In the genomic region with DNA sequence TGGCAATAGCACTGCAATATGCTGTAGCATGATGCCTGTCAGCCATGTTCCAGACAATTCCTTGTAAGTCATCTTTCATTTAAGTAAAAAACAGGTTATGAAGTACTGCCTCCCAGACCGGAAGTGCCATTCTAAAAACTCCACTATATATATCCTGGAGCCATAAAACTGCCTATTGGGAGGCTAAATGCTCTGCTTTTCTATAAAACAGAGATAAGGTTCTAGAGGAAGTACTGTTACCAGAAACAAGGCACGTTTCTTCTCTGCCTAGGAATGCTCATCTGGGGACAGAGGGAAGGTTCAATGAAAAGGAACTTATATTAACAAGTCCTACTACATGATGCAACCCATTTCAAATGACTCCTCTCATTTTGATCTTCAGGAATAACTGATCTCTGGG, we compare ENCODE assay signal across 18 cellular contexts.
"Had no signal": no experiment of that assay in that cellular context is flagged by ENCODE, and none has a peak within 500 bp of the region (broad histone marks: within the 10 kb centered on the region; RNA-seq: fewer than 3 reads in every experiment).

No MANE protein-coding gene starts in this region.

- H3K27me3 ChIP-seq: dorsolateral prefrontal cortex, gastroesophageal sphincter, neutrophil, right lobe of liver, tibial artery, upper lobe of left lung, uterus had no signal

- H3K27ac ChIP-seq: coronary artery, dorsolateral prefrontal cortex, gastroesophageal sphincter, neutrophil, psoas muscle, right lobe of liver, tibial artery, upper lobe of left lung, uterus had no signal

- H3K36me3 ChIP-seq: neutrophil, right lobe of liver, uterus had no signal

- H3K4me3 ChIP-seq: coronary artery, dorsolateral prefrontal cortex, gastroesophageal sphincter, psoas muscle, right lobe of liver, tibial artery, upper lobe of left lung, uterus had no signal

- ATAC-seq: esophagus mucosa; gastroesophageal sphincter; naive thymus-derived CD8-positive, alpha-beta T cell; psoas muscle; right lobe of liver; stimulated activated effector memory CD8-positive, alpha-beta T cell treated with anti-CD3 and anti-CD28 coated beads, Interleukin-12 subunit alpha, Interleukin-12 subunit beta, amount 100 ng/mL, for 72 hours; stimulated activated naive CD8-positive, alpha-beta T cell treated with anti-CD3 and anti-CD28 coated beads, Interleukin-15, Interleukin-2, amounts not matched to agents 100 U/mL and 50 U/mL, for 24 hours had no signal

- H3K9me3 ChIP-seq: gastroesophageal sphincter, neutrophil, psoas muscle, right lobe of liver, tibial artery, upper lobe of left lung, uterus had no signal

- DNase-seq: dorsolateral prefrontal cortex; effector CD8-positive, alpha-beta T cell; mesendoderm; naive thymus-derived CD8-positive, alpha-beta T cell; psoas muscle; retina; right lobe of liver; stimulated activated CD4-positive, alpha-beta T cell treated with anti-CD3 and anti-CD28 coated beads, Interleukin-4, amount 100 ng/mL, for 1 hour; stimulated activated CD8-positive, alpha-beta memory T cell treated with anti-CD3 and anti-CD28 coated beads, Interleukin-4, amount 100 ng/mL, for 48 hours; stimulated activated naive CD8-positive, alpha-beta T cell treated with anti-CD3 and anti-CD28 coated beads, Interleukin-15, Interleukin-2, amounts not matched to agents 100 U/mL and 50 U/mL, for 24 hours; tibial artery; upper lobe of left lung; uterus had no signal

- H3K4me1 ChIP-seq: gastroesophageal sphincter, psoas muscle, right lobe of liver, tibial artery, upper lobe of left lung, uterus had no signal
